37 cellular contexts compared by ENCODE assay signal in the genomic region with DNA sequence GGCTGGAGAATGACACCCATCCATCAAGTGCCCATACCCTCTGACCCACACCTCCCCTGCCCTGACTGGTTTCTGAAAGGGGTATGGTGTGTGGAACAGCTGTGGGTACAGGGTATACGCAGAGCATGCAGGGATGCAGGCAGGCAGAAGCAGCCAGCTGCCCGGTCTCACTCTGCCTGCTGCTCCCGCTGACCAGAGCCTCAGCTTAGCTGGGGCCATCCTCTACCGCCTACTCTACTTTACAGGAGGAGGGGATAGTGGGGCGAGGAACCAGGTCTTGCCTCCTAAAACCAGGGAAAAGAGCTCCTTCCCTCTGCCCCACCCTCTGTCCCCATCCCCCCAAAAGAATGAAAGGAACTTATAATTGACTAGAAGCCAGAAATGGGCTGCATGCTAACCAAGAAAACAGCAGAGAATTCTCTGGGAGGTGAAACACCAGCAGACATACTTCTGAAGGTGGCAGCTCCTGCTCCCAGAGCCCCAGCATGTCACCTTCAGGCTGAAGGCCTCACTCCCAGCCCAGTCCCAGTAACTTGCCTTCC. TPM values are rescaled to one million over a fixed set of nuclear protein-coding genes. Genes with fewer than 3 reads are reported as not detected.
"Had no signal": no experiment of that assay in that cellular context is flagged by ENCODE, and none has a peak within 500 bp of the region (broad histone marks: within the 10 kb centered on the region; RNA-seq: fewer than 3 reads in every experiment).

No MANE protein-coding gene starts in this region.

- H3K4me2 ChIP-seq: smooth muscle cell had no signal

- H3K27ac ChIP-seq: body of pancreas, epithelial cell of prostate, gastrocnemius medialis, neutrophil, ovary, prostate gland, sigmoid colon, uterus had no signal

- H3K4me1 ChIP-seq: body of pancreas, prostate gland, uterus had no signal

- H3K4me3 ChIP-seq: body of pancreas, gastrocnemius medialis, ovary, prostate gland, sigmoid colon, smooth muscle cell, uterus had no signal

- H3K36me3 ChIP-seq: uterus had no signal

- FAIRE-seq: colon, keratinocyte had no signal

- H3K9me3 ChIP-seq: body of pancreas, gastrocnemius medialis, neutrophil, ovary, prostate gland, sigmoid colon, uterus had no signal

- H3K27me3 ChIP-seq: body of pancreas, gastrocnemius medialis, neutrophil, ovary, sigmoid colon, uterus had no signal

- DNase-seq: activated CD4-positive, alpha-beta memory T cell treated with anti-CD3 and anti-CD28 coated beads for 36 hours; activated CD4-positive, alpha-beta T cell treated with anti-CD3 and anti-CD28 coated beads, Interleukin-2, amount 10 ng/mL, durations not matched to agents 24 days and 14 days; activated CD4-positive, CD25-positive, alpha-beta regulatory T cell treated with anti-CD3 and anti-CD28 coated beads, Interleukin-2, amount 50 U/mL, for 72 hours; activated CD8-positive, alpha-beta memory T cell treated with anti-CD3 and anti-CD28 coated beads, Interleukin-2, amount 50 U/mL, for 48 hours; activated gamma-delta T cell treated with Interleukin-2 at 50 U/mL for 16 hours; activated naive CD4-positive, alpha-beta T cell treated with anti-CD3 and anti-CD28 coated beads, Interleukin-2, amount 50 U/mL, for 16 hours; activated T-cell treated with anti-CD3 and anti-CD28 coated beads, Interleukin-2, amount 50 U/mL, for 4 hours; body of pancreas; dermis blood vessel endothelial cell; effector CD4-positive, alpha-beta T cell; gastrocnemius medialis; hippocampal formation; left colon; mammary epithelial cell; naive B cell; nephron progenitor cell; ovary; retina; sigmoid colon; stimulated activated CD4-positive, alpha-beta T cell treated with anti-CD3 and anti-CD28 coated beads, Interleukin-1b, Interleukin-23, amount 100 ng/mL, for 48 hours; stimulated activated CD4-positive, alpha-beta T cell treated with anti-CD3 and anti-CD28 coated beads, Interleukin-4, amount 100 ng/mL, for 4 hours; stimulated activated CD8-positive, alpha-beta memory T cell treated with anti-CD3 and anti-CD28 coated beads, Interleukin-4, amount 100 ng/mL, for 48 hours; stimulated activated naive CD8-positive, alpha-beta T cell treated with anti-CD3 and anti-CD28 coated beads, Interleukin-15, amount 100 ng/mL, for 72 hours; substantia nigra; T-helper 17 cell; T1000; uterus had no signal

- ATAC-seq: activated T-cell treated with anti-CD3 and anti-CD28 coated beads, Interleukin-2, amount 50 U/mL, for 4 hours; activated T-helper 17 cell treated with anti-CD3 and anti-CD28 coated beads, Interleukin-2, amount 50 U/mL, for 72 hours; body of pancreas; gastrocnemius medialis; left colon; stimulated activated memory B cell treated with anti-CD40 and anti-IgM and Interleukin-4, amounts not matched to agents 10 μg/mL and 1 μg/mL and 100 μg/mL, for 72 hours; stimulated activated naive CD8-positive, alpha-beta T cell treated with anti-CD3 and anti-CD28 coated beads, Interleukin-15, amount 100 ng/mL, for 72 hours; T-helper 17 cell had no signal

RNA-seq across cellular contexts. Expression of gene CHRM4, which starts 13.0 kb away (rescaled TPM):
- total RNA-seq: activated CD4-positive, alpha-beta memory T cell treated with anti-CD3 and anti-CD28 coated beads for 36 hours; body of pancreas; gastrocnemius medialis; mucosa of gallbladder had no signal
- polyA plus RNA-seq: keratinocyte, liver had no signal
